Comparison of ENCODE assay signal across 31 cellular contexts in the genomic region with DNA sequence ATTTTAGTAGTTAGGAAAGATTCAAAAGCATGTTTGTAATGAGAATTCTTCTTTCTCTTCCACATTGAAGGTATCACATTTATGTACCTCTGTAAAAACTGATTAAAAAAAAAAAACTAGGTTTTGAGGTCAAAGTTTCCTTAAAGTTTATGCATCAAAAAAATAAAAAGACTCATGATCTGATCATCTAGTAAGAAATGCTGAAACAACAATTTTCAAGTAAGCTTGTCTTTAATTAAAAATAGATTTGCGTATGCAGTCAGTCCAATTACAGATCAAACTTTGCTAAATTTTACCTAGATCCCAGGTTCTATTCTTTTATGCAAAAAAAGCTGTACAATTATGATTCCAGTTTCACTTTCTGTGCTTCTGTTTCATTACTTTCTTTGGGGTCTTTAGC.
"Had no signal": no experiment of that assay in that cellular context is flagged by ENCODE, and none has a peak within 500 bp of the region (broad histone marks: within the 10 kb centered on the region; RNA-seq: fewer than 3 reads in every experiment).

No MANE protein-coding gene starts in this region.

- H3K9me3 Mint-ChIP-seq: natural killer cell; nephron; neural progenitor cell; stimulated activated memory B cell treated with anti-CD40 and anti-IgM and Interleukin-4, amounts not matched to agents 10 μg/mL and 1 μg/mL and 100 μg/mL, for 72 hours; stimulated activated naive CD8-positive, alpha-beta T cell treated with anti-CD3 and anti-CD28 coated beads, Interleukin-15, amount 100 ng/mL, for 72 hours; type B pancreatic cell had no signal

- H3K79me2 ChIP-seq: parathyroid adenoma had no signal

- H3K27ac Mint-ChIP-seq: natural killer cell; nephron; neural progenitor cell; progenitor cell of endocrine pancreas; stimulated activated memory B cell treated with anti-CD40 and anti-IgM and Interleukin-4, amounts not matched to agents 10 μg/mL and 1 μg/mL and 100 μg/mL, for 72 hours; stimulated activated naive CD8-positive, alpha-beta T cell treated with anti-CD3 and anti-CD28 coated beads, Interleukin-15, amount 100 ng/mL, for 72 hours; type B pancreatic cell had no signal

- H3K9me3 ChIP-seq: ovary, psoas muscle, spleen, suprapubic skin, testis, tibial artery, transverse colon, upper lobe of right lung, uterus had no signal

- H3K27me3 ChIP-seq: ovary, testis, tibial artery had no signal

- H3K4me3 Mint-ChIP-seq: natural killer cell; nephron; neural progenitor cell; stimulated activated memory B cell treated with anti-CD40 and anti-IgM and Interleukin-4, amounts not matched to agents 10 μg/mL and 1 μg/mL and 100 μg/mL, for 72 hours; stimulated activated naive CD8-positive, alpha-beta T cell treated with anti-CD3 and anti-CD28 coated beads, Interleukin-15, amount 100 ng/mL, for 72 hours; type B pancreatic cell had no signal

- H2AFZ ChIP-seq: neural progenitor cell, parathyroid adenoma had no signal

- H3K27ac ChIP-seq: neural progenitor cell, ovary, parathyroid adenoma, psoas muscle, skin epidermis, spleen, suprapubic skin, testis, tibial artery, transverse colon, upper lobe of right lung, uterus had no signal

- H3K4me3 ChIP-seq: neural progenitor cell, ovary, psoas muscle, skin epidermis, smooth muscle cell, spleen, suprapubic skin, testis, tibial artery, transverse colon, upper lobe of right lung, uterus had no signal

- DNase-seq: natural killer cell; occipital lobe; ovary; posterior cingulate gyrus; psoas muscle; right cardiac atrium; spleen; stimulated activated CD4-positive, alpha-beta T cell treated with anti-CD3 and anti-CD28 coated beads, Interleukin-12 subunit alpha, Interleukin-12 subunit beta, amount 100 ng/mL, for 4 hours; stimulated activated CD4-positive, alpha-beta T cell treated with anti-CD3 and anti-CD28 coated beads, Interleukin-1b, Interleukin-23, amount 100 ng/mL, for 48 hours; stimulated activated CD4-positive, alpha-beta T cell treated with anti-CD3 and anti-CD28 coated beads, Interleukin-4, amount 100 ng/mL, for 1 hour; stimulated activated CD4-positive, alpha-beta T cell treated with anti-CD3 and anti-CD28 coated beads, Interleukin-4, amount 100 ng/mL, for 4 hours; stimulated activated CD8-positive, alpha-beta memory T cell treated with anti-CD3 and anti-CD28 coated beads, Interleukin-4, amount 100 ng/mL, for 48 hours; stimulated activated naive CD4-positive, alpha-beta T cell; stimulated activated naive CD8-positive, alpha-beta T cell treated with anti-CD3 and anti-CD28 coated beads, Interleukin-15, amount 100 ng/mL, for 72 hours; stimulated activated naive CD8-positive, alpha-beta T cell treated with anti-CD3 and anti-CD28 coated beads, Interleukin-15, Interleukin-2, amounts not matched to agents 100 U/mL and 50 U/mL, for 24 hours; substantia nigra; testis; tibial artery; transverse colon; upper lobe of right lung; uterus had no signal

- H3K4me1 ChIP-seq: testis had no signal

- H3K4me2 ChIP-seq: neural progenitor cell, smooth muscle cell had no signal

- H3K36me3 Mint-ChIP-seq: natural killer cell; neural progenitor cell; stimulated activated memory B cell treated with anti-CD40 and anti-IgM and Interleukin-4, amounts not matched to agents 10 μg/mL and 1 μg/mL and 100 μg/mL, for 72 hours; type B pancreatic cell had no signal

- H3K36me3 ChIP-seq: neural progenitor cell, ovary, spleen, suprapubic skin, tibial artery, transverse colon, upper lobe of right lung, uterus had no signal

- ATAC-seq: natural killer cell; psoas muscle; right cardiac atrium; sciatic nerve; stimulated activated memory B cell treated with anti-CD40 and anti-IgM and Interleukin-4, amounts not matched to agents 10 μg/mL and 1 μg/mL and 100 μg/mL, for 72 hours; stimulated activated naive CD8-positive, alpha-beta T cell treated with anti-CD3 and anti-CD28 coated beads, Interleukin-15, amount 100 ng/mL, for 72 hours; stimulated activated naive CD8-positive, alpha-beta T cell treated with anti-CD3 and anti-CD28 coated beads, Interleukin-15, Interleukin-2, amounts not matched to agents 100 U/mL and 50 U/mL, for 24 hours; upper lobe of right lung had no signal
